ENCODE assay signal across 8 cellular contexts in the genomic region with DNA sequence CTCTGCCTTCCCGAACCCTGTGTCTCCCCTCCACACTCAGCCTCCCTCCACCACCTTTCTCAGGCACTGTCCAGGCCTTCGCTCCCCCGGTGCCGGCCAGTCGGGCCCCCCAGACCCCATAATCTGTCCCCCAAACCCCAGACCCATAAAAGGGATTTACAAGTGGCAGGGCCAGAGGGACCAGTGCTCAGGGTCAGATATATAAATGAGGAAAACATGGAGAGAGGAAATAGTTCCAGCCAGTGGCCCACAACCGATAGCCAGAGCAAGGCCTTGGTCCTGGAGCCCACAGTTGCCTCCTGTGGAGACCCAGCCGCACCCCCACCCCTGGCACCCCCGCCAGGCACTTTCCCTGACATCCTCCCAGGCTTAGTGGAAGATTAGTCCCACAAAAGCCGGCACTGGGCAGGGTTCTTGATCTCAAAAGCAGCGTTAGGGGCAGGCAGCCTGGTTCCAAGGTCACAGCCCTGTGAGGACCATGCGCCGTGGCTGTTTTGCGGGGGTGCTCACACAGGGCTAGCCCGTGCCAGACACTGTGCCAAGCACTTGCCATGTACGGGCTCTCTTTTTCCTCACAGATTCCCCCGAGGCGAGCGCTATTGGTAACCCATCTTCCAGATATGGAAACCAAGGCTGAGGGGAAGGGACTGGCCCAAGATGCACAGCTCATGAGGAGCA. TPM values are rescaled to one million over a fixed set of nuclear protein-coding genes. Genes with fewer than 3 reads are reported as not detected.
DNase-seq lines count a peak whose midpoint lies in the region; ATAC-seq and TF ChIP-seq lines count a peak whose summit lies in the region.

No MANE protein-coding gene starts in this region.

- H3K4me1 ChIP-seq in CD8-positive, alpha-beta memory T cell (ENCODE audit: insufficient read depth, low read length): peaks cover 4% of the 10 kb centered on the region
- H3K4me1 ChIP-seq in fibroblast of lung (ENCODE audit: control insufficient read depth, extremely low read depth, insufficient read depth, low read length) (peaks cover 33% of the 10 kb centered on the region), parathyroid adenoma (peaks cover 2% of the 10 kb centered on the region)

- peak overlapping the region; percentile 24 for H3K27ac ChIP-seq in CD8-positive, alpha-beta memory T cell (ENCODE audit: low read depth, low read length)
- H3K27ac ChIP-seq in fibroblast of lung (ENCODE audit: insufficient read depth, low read length) (peak overlapping the region; percentile 60), parathyroid adenoma (peak overlapping the region; percentile 61)

- ATAC-seq in T-cell (replicated peaks in 1 of 4) (no peak), GM21528 (IDR thresholded peaks at IDR 0.05; ENCODE audit: low FRiP score, unreplicated experiment) (no peak)

- H3K4me2 ChIP-seq in fibroblast of lung (ENCODE audit: extremely low read depth, insufficient read depth, low read length) (peak overlapping the region; percentile 79), parathyroid adenoma (ENCODE audit: low read length) (peak overlapping the region; percentile 79)

- H3K27me3 ChIP-seq in CD8-positive, alpha-beta memory T cell (ENCODE audit: insufficient read depth, low read length, poor library complexity, severe bottlenecking): no peaks in the 10 kb centered on the region
- H3K27me3 ChIP-seq in fibroblast of lung (ENCODE audit: control insufficient read depth, insufficient read depth, low read length) (no peaks in the 10 kb centered on the region), parathyroid adenoma (ENCODE audit: control insufficient read depth, insufficient read depth, low read length) (no peaks in the 10 kb centered on the region)

- POLR2A ChIA-PET in CD8-positive, alpha-beta memory T cell (lab: Charles Lee): interaction anchor here (0.6 kb wide), 2 partner anchors 15 to 30 kb away, joined by 3 to 4 read pairs; no protein-coding TSS in a partner anchor
- POLR2A ChIA-PET in T-cell (lab: Charles Lee): no interaction called here

- H3K4me1 Mint-ChIP-seq in CD8-positive, alpha-beta memory T cell: peaks cover 29 to 48% (median 29%) of the 10 kb centered on the region in 3 donors
- peaks cover 25 to 31% (median 28%) of the 10 kb centered on the region in 3 donors for H3K4me1 Mint-ChIP-seq in T-cell

- peaks cover 0 to 8% (median 0%) of the 10 kb centered on the region in 3 donors for H3K36me3 Mint-ChIP-seq in CD8-positive, alpha-beta memory T cell
- H3K36me3 Mint-ChIP-seq in T-cell: no peaks in the 10 kb centered on the region

- H3K9me3 ChIP-seq in CD8-positive, alpha-beta memory T cell (ENCODE audit: low read length): no peaks in the 10 kb centered on the region
- H3K9me3 ChIP-seq in fibroblast of lung (ENCODE audit: control insufficient read depth, insufficient read depth, low read depth, low read length): no peaks in the 10 kb centered on the region
- H3K9me3 ChIP-seq in parathyroid adenoma (ENCODE audit: control insufficient read depth, low read length): no peaks in the 10 kb centered on the region

- H3K79me2 ChIP-seq in fibroblast of lung (ENCODE audit: control insufficient read depth, insufficient read depth, low read length) (peaks cover 37% of the 10 kb centered on the region), parathyroid adenoma (no peaks in the 10 kb centered on the region)

- CTCF ChIA-PET in CD8-positive, alpha-beta memory T cell (lab: Charles Lee): interaction anchor here (0.7 to 3.1 kb wide), 4 partner anchors 30 to 117 kb away, joined by 3 to 21 read pairs (median 6); no protein-coding TSS in a partner anchor
- CTCF ChIA-PET in T-cell (lab: Charles Lee): interaction anchor here in 1 of 2 donors (0.6 kb wide), 1 partner anchor 121 kb away, joined by 4 read pairs; no protein-coding TSS in a partner anchor

- TF ChIP-seq CTCF in fibroblast of lung (conservative IDR thresholded peaks at IDR 0.05 in 1 of 2, IDR thresholded peaks at IDR 0.05 in 1 of 2; ENCODE audit: low read depth in 1 of 2, low read length in 2 of 2): no peak
- no peak for TF ChIP-seq CTCF in parathyroid adenoma (IDR thresholded peaks at IDR 0.05)

- no peaks in the 10 kb centered on the region for H3K9me3 Mint-ChIP-seq in CD8-positive, alpha-beta memory T cell
- no peaks in the 10 kb centered on the region for H3K9me3 Mint-ChIP-seq in T-cell

- no peaks in the 10 kb centered on the region for H4K20me1 ChIP-seq in fibroblast of lung (ENCODE audit: control insufficient read depth, extremely low read depth, insufficient read depth, low read length)

- no peak overlapping the region for H2AFZ ChIP-seq in fibroblast of lung (ENCODE audit: low read length)
- H2AFZ ChIP-seq in parathyroid adenoma: peak overlapping the region; percentile 89

- no peaks in the 10 kb centered on the region for H3K36me3 ChIP-seq in CD8-positive, alpha-beta memory T cell (ENCODE audit: insufficient read depth, low read length)
- H3K36me3 ChIP-seq in fibroblast of lung (ENCODE audit: control insufficient read depth, insufficient read depth, low read length): no peaks in the 10 kb centered on the region
- H3K36me3 ChIP-seq in parathyroid adenoma (ENCODE audit: control insufficient read depth, insufficient read depth, low read length): no peaks in the 10 kb centered on the region

- no peak for DNase-seq in CD8-positive, alpha-beta memory T cell
- no peak for DNase-seq in T-cell
- no peak for DNase-seq in fibroblast of lung (ENCODE audit: low read depth in 2 of 2)
- DNase-seq in NK-92 treated with Interleukin-12 subunit alpha and Interleukin-12 subunit beta, amount 100 ng/mL, for 24 hours (lab: John Stamatoyannopoulos, UW): no peak
- DNase-seq in NCI-H2029 treated with DMSO at 0.1 percent for 48 hours (lab: John Stamatoyannopoulos, UW): no peak
- no peak for DNase-seq in stimulated activated CD4-positive, alpha-beta T cell treated with anti-CD3 and anti-CD28 coated beads, Interleukin-1b, Interleukin-23, amount 100 ng/mL, for 48 hours

- H3K9ac ChIP-seq in fibroblast of lung (ENCODE audit: insufficient read depth, low read length) (peak overlapping the region; percentile 5), parathyroid adenoma (no peak overlapping the region)

- H3K4me3 Mint-ChIP-seq in CD8-positive, alpha-beta memory T cell: peak overlapping the region; percentile 82 to 96 (median 91)
- peak overlapping the region; percentile 76 to 98 (median 83) for H3K4me3 Mint-ChIP-seq in T-cell

- peak overlapping the region; percentile 34 for H3K4me3 ChIP-seq in CD8-positive, alpha-beta memory T cell (ENCODE audit: low read length)
- H3K4me3 ChIP-seq in fibroblast of lung (replicated peaks in 1 of 4; ENCODE audit: control extremely low read depth in 1 of 4, insufficient read depth in 1 of 4, low read depth in 3 of 4, low read length in 4 of 4) (peak overlapping the region in 2 of 4 experiments; percentile 16 to 61), parathyroid adenoma (ENCODE audit: low read depth, low read length) (peak overlapping the region; percentile 65)

- peaks cover 3 to 4% of the 10 kb centered on the region in 2 donors for H3K27me3 Mint-ChIP-seq in CD8-positive, alpha-beta memory T cell
- H3K27me3 Mint-ChIP-seq in T-cell: peaks cover 6 to 9% of the 10 kb centered on the region in 2 donors

- peak overlapping the region in 7 of 8 donors; percentile 17 to 96 (median 91) for H3K27ac Mint-ChIP-seq in CD8-positive, alpha-beta memory T cell
- H3K27ac Mint-ChIP-seq in T-cell: peak overlapping the region in 1 of 2 donors; percentile 64

RNA-seq across cellular contexts. Expression of a gene that starts 1.1 kb away (rescaled TPM):
- total RNA-seq in CD8-positive, alpha-beta memory T cell: 10 to 100 TPM; 12.1 to 15.2 TPM
- polyA plus RNA-seq in CD8-positive, alpha-beta memory T cell: 17.3 TPM
- total RNA-seq in T-cell (10 to 100 TPM; 13.6 to 53.3 (median 44.9) TPM), fibroblast of lung (76.8 and 109 TPM in 2 replicates)
- polyA plus RNA-seq in fibroblast of lung: 41.0 and 89.6 TPM in 2 replicates
- polyA plus RNA-seq in fibroblast of lung (2012): 70.9 and 230 TPM in 2 replicates
- polyA minus RNA-seq in fibroblast of lung (ENCODE audit: low replicate concordance): 139 and 579 TPM in 2 replicates
